In genomic region chr5:149220750-149221149, GRCh38 we compare ENCODE assay signal across 1 cellular context.
TF ChIP-seq lines count a peak whose summit lies in the region.

No MANE protein-coding gene starts in this region.

TF ChIP-seq in IMR-90, 13 proteins besides CTCF, POLR2A, EP300 and RAD21 (continued from another document):
- no peak for TF ChIP-seq USF2 (IDR thresholded peaks at IDR 0.05; ENCODE audit: low read depth, low read length)
- no peak for TF ChIP-seq CEBPB (IDR thresholded peaks at IDR 0.05; ENCODE audit: low read depth, low read length)
- TF ChIP-seq NFE2L2 (IDR thresholded peaks at IDR 0.05; ENCODE audit: low read depth, low read length), result no peak
- TF ChIP-seq FOS (IDR thresholded peaks at IDR 0.05; ENCODE audit: low read depth, low read length), result no peak
- TF ChIP-seq ELK1 (IDR thresholded peaks at IDR 0.05; ENCODE audit: borderline replicate concordance, low read depth, low read length), result no peak
- TF ChIP-seq RFX5 (IDR thresholded peaks at IDR 0.05; ENCODE audit: low read depth, low read length), result no peak
- no peak for TF ChIP-seq MAFK (IDR thresholded peaks at IDR 0.05; ENCODE audit: low read depth, low read length)
